Comparison of ENCODE assay signal across 1 cellular context in genomic region chr14:95509512-95509911, GRCh38.
TF ChIP-seq lines count a peak whose summit lies in the region.

No MANE protein-coding gene starts in this region.

TF ChIP-seq in HepG2, 621 proteins besides CTCF, POLR2A, EP300 and RAD21:
- TF ChIP-seq ZC3H13 (CRISPR knock-in tag; IDR thresholded peaks at IDR 0.05) (no peak), AFF4 (CRISPR knock-in tag; IDR thresholded peaks at IDR 0.05) (no peak), MBNL3 (CRISPR knock-in tag; conservative IDR thresholded peaks at IDR 0.05) (no peak), ZNF441 (CRISPR knock-in tag; IDR thresholded peaks at IDR 0.05; ENCODE audit: borderline replicate concordance) (no peak)
